Comparison of ENCODE assay signal across 9 cellular contexts in genomic region chr5:98775962-98776687, GRCh38. TPM values are rescaled to one million over a fixed set of nuclear protein-coding genes. Genes with fewer than 3 reads are reported as not detected.
DNase-seq lines count a peak whose midpoint lies in the region; ATAC-seq and TF ChIP-seq lines count a peak whose summit lies in the region.
"Had no signal": no experiment of that assay in that cellular context is flagged by ENCODE, and none has a peak within 500 bp of the region (broad histone marks: within the 10 kb centered on the region; RNA-seq: fewer than 3 reads in every experiment).

No MANE protein-coding gene starts in this region.

- peak overlapping the region; percentile 99 for H3K4me3 Mint-ChIP-seq in osteocyte (ENCODE audit: unreplicated experiment)
- peak overlapping the region in 1 of 2 donors; percentile 99 for H3K4me3 Mint-ChIP-seq in CD14-positive monocyte

- intact Hi-C loops in CD14-positive monocyte (cut with micrococcal nuclease), result no loop called here

- peak overlapping the region in 3 of 4 donors; percentile 7 to 93 (median 86) for H3K4me3 ChIP-seq in Peyer's patch
- H3K4me3 ChIP-seq in epithelial cell of esophagus (ENCODE audit: low read length), result peak overlapping the region; percentile 83

- no peaks in the 10 kb centered on the region for H3K36me3 ChIP-seq in Peyer's patch

- no peak for ATAC-seq in HG02571 (IDR thresholded peaks at IDR 0.05; ENCODE audit: unreplicated experiment)

- H3K4me1 Mint-ChIP-seq in osteocyte (ENCODE audit: unreplicated experiment) (peaks cover 70% of the 10 kb centered on the region), CD14-positive monocyte (peaks cover 26% of the 10 kb centered on the region)

- TF ChIP-seq POLR2A in Peyer's patch (IDR thresholded peaks at IDR 0.05), result no peak

- H3K27ac ChIP-seq in Peyer's patch, result peak overlapping the region in 3 of 4 donors; percentile 9 to 93 (median 50)

- peak overlapping the region; percentile 99 for H3K27ac Mint-ChIP-seq in osteocyte (ENCODE audit: unreplicated experiment)
- H3K27ac Mint-ChIP-seq in CD14-positive monocyte, result no peak overlapping the region

- H3K9me3 ChIP-seq in Peyer's patch, result no peaks in the 10 kb centered on the region

- H3K36me3 Mint-ChIP-seq in osteocyte (ENCODE audit: unreplicated experiment) (peaks cover 57% of the 10 kb centered on the region), CD14-positive monocyte (peaks cover 9 to 15% of the 10 kb centered on the region in 2 donors)

- peaks cover 0 to 38% (median 4%) of the 10 kb centered on the region in 4 donors for H3K4me1 ChIP-seq in Peyer's patch

- no peaks in the 10 kb centered on the region for H3K27me3 ChIP-seq in Peyer's patch

- DNase-seq in EH (ENCODE audit: low read depth) (peak; percentile 84), Peyer's patch (no peak), epithelial cell of esophagus (ENCODE audit: low read depth) (peak; percentile 67), osteocyte (ENCODE audit: extremely low spot score, unreplicated experiment) (no peak), CD14-positive monocyte (ENCODE audit: low spot score) (no peak), amygdala (lab: John Stamatoyannopoulos, UW) (no peak), Kasumi-1 (lab: John Stamatoyannopoulos, UW) (no peak)
- DNase-seq: activated CD4-positive, alpha-beta T cell treated with anti-CD3 and anti-CD28 coated beads, Interleukin-2, amount 50 U/mL, for 1 hour had no signal

- TF ChIP-seq CTCF in Peyer's patch (IDR thresholded peaks at IDR 0.05) (no peak), epithelial cell of esophagus (IDR thresholded peaks at IDR 0.05; ENCODE audit: insufficient read depth, low read depth, low read length, missing control alignments) (no peak), osteocyte (IDR thresholded peaks at IDR 0.05) (no peak), CD14-positive monocyte (IDR thresholded peaks at IDR 0.05) (no peak)

- H3K9me3 Mint-ChIP-seq in osteocyte (ENCODE audit: unreplicated experiment), result no peaks in the 10 kb centered on the region
- peaks cover 7 to 31% (median 27%) of the 10 kb centered on the region in 7 donors for H3K9me3 Mint-ChIP-seq in CD14-positive monocyte

- H3K27me3 Mint-ChIP-seq in osteocyte (ENCODE audit: unreplicated experiment), result no peaks in the 10 kb centered on the region
- peaks cover 66 to 83% (median 69%) of the 10 kb centered on the region in 3 donors for H3K27me3 Mint-ChIP-seq in CD14-positive monocyte (ENCODE audit: low read depth in 3 of 3)

RNA-seq across cellular contexts. Expression of gene RGMB, which starts 2.7 kb away (rescaled TPM):
- total RNA-seq in Peyer's patch (100 to 1,000 TPM in 3 of 4 donors, 10 to 100 TPM in 1; 55.0 to 298 (median 138) TPM), osteocyte (111 and 116 TPM in 2 replicates)
- polyA plus RNA-seq in CD14-positive monocyte, result under 1 TPM in 1 of 2 donors, not detected in 1; 0.12 TPM

Comparison
In these comparisons a context has a peak if more than half of its experiments do, and no peak if none do; other contexts are left out.
1. DNase-seq: peak in EH (single experiment) and epithelial cell of esophagus (single experiment); none in Peyer's patch (0 of 3), osteocyte (single experiment), CD14-positive monocyte (single experiment), amygdala (0 of 56) and Kasumi-1 (0 of 2).